1 cellular context compared by ENCODE assay signal in the genomic region with DNA sequence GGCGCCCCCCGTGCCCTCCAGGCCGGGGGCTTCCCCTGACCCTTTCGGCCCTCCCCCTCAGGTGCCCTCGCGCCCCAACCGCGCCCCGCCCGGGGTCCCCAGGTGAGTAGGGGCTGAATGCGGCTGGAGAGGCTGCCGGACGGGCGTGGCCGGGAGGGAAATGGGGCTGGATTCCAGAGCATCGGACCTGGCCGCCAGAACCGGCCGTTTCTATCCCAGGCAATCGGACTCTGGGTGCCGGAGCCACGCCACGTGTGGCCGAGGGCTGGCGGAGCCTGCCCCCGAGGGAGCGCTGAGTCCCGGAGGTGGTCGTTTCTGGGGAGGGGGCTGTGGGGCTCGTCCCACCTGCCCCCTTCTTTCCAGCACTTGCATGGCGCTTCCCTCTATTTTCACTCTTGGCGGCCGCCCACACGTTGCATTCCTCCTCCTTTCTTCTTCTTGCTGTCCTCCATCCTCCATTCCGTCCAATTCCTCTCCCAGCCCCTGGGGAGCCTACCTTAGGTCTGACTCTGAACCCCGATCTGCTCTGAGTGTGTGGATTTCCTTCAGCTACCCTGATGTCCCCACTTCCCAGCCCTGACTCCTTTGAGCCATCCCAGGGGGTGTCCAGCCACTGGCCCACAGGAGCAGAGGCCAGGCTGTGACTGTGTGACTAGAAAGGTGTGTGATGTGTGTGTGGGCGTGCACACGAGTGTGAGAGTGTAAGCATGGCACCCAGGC.
TF ChIP-seq lines count a peak whose summit lies in the region.

No MANE protein-coding gene starts in this region.

TF ChIP-seq in H1, 55 proteins besides CTCF, POLR2A, EP300 and RAD21:
- TF ChIP-seq CREB1 (IDR thresholded peaks at IDR 0.05) (no peak), KDM4A (IDR thresholded peaks at IDR 0.05; ENCODE audit: low read depth, low read length, severe bottlenecking) (peak; percentile 20), PHF8 (conservative IDR thresholded peaks at IDR 0.05; ENCODE audit: low read depth, low read length) (0 out of 2 replicates have a peak, but pooled peaks have one; percentile 16)
TF ChIP-seq in H1: peak in this region for 2.
